Comparison of ENCODE assay signal across 2 cellular contexts in the genomic region with DNA sequence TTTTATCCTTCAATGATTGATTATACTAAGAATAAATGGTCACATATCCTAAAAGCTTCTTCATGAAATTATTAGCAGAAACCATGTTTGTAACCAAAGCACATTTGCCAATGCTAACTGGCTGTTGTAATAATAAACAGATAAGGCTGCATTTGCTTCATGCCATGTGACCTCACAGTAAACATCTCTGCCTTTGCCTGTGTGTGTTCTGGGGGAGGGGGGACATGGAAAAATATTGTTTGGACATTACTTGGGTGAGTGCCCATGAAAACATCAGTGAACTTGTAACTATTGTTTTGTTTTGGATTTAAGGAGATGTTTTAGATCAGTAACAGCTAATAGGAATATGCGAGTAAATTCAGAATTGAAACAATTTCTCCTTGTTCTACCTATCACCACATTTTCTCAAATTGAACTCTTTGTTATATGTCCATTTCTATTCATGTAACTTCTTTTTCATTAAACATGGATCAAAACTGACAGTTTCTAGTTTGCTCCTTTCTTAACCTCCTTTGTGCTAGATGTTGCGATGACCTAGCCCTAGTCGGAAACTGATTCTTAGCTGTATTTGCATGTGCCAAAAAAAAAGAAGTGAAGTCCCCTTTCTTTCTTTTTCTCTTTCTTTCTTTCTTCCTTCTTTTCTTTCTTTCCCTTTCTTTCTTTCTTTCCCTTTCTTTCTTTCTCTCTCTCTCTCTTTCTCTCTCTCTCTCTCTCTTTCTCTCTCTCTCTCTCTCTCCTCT.
TF ChIP-seq lines count a peak whose summit lies in the region.

No MANE protein-coding gene starts in this region.

TF ChIP-seq in A549, 52 proteins besides CTCF, POLR2A, EP300 and RAD21 (continued from another document):
- TF ChIP-seq, protein P1, sequence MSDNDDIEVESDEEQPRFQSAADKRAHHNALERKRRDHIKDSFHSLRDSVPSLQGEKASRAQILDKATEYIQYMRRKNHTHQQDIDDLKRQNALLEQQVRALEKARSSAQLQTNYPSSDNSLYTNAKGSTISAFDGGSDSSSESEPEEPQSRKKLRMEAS (IDR thresholded peaks at IDR 0.05) = no peak
- TF ChIP-seq TP53 (CRISPR knock-in tag; IDR thresholded peaks at IDR 0.05) (no peak), NPAS2 (CRISPR knock-in tag; IDR thresholded peaks at IDR 0.05; ENCODE audit: borderline replicate concordance) (no peak), HEYL (CRISPR knock-in tag; IDR thresholded peaks at IDR 0.05) (no peak), CBX2 (IDR thresholded peaks at IDR 0.05; ENCODE audit: borderline replicate concordance, low read depth) (no peak), GATA3 (IDR thresholded peaks at IDR 0.05; ENCODE audit: borderline replicate concordance) (0 out of 2 replicates have a peak, but pooled peaks have one; percentile 35), CHD2 (IDR thresholded peaks at IDR 0.05; ENCODE audit: low read length, partially characterized antibody) (no peak), HOXB13 (CRISPR knock-in tag; IDR thresholded peaks at IDR 0.05; ENCODE audit: low read depth) (no peak), FOSB (CRISPR knock-in tag; IDR thresholded peaks at IDR 0.05) (no peak)
- TF ChIP-seq, protein P2, sequence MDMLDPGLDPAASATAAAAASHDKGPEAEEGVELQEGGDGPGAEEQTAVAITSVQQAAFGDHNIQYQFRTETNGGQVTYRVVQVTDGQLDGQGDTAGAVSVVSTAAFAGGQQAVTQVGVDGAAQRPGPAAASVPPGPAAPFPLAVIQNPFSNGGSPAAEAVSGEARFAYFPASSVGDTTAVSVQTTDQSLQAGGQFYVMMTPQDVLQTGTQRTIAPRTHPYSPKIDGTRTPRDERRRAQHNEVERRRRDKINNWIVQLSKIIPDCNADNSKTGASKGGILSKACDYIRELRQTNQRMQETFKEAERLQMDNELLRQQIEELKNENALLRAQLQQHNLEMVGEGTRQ (IDR thresholded peaks at IDR 0.05) = peak; percentile 52

TF ChIP-seq in K562, 482 proteins besides CTCF, POLR2A, EP300 and RAD21 (continued from another document):
- TF ChIP-seq CEBPG (CRISPR knock-in tag; IDR thresholded peaks at IDR 0.05) = no peak
- TF ChIP-seq CEBPG (tag; conservative IDR thresholded peaks at IDR 0.05 in 1 of 2, IDR thresholded peaks at IDR 0.05 in 1 of 2) = 0 out of 4 replicates have a peak, but pooled peaks of 1 of the 2 experiments have one; percentile 17
- TF ChIP-seq KDM4B (IDR thresholded peaks at IDR 0.05; ENCODE audit: borderline replicate concordance in 2 of 2, low read depth in 1 of 2) = no peak
- 0 out of 4 replicates have a peak, but pooled peaks of 1 of the 2 experiments have one; percentile 37 for TF ChIP-seq FOXA3 (CRISPR knock-in tag; conservative IDR thresholded peaks at IDR 0.05 in 1 of 2, IDR thresholded peaks at IDR 0.05 in 1 of 2)
- no peak for TF ChIP-seq CHD4 (IDR thresholded peaks at IDR 0.05; ENCODE audit: insufficient read depth, insufficient replicate concordance, low read depth, low read length, poor library complexity, severe bottlenecking)
- no peak for TF ChIP-seq FOSL1 (tag; conservative IDR thresholded peaks at IDR 0.05)
- no peak for TF ChIP-seq TRIM28 (IDR thresholded peaks at IDR 0.05)
- TF ChIP-seq E4F1 (CRISPR knock-in tag; IDR thresholded peaks at IDR 0.05; ENCODE audit: borderline replicate concordance) = no peak
- no peak for TF ChIP-seq MCM3 (IDR thresholded peaks at IDR 0.05)
- TF ChIP-seq REST (CRISPR knock-in tag; IDR thresholded peaks at IDR 0.05; ENCODE audit: low read depth) = no peak
- TF ChIP-seq NFYB (IDR thresholded peaks at IDR 0.05; ENCODE audit: extremely low read depth, insufficient read length) = no peak
- no peak for TF ChIP-seq SUPT5H (IDR thresholded peaks at IDR 0.05)
- no peak for TF ChIP-seq PTRF (tag; IDR thresholded peaks at IDR 0.05)
- TF ChIP-seq, protein P3, sequence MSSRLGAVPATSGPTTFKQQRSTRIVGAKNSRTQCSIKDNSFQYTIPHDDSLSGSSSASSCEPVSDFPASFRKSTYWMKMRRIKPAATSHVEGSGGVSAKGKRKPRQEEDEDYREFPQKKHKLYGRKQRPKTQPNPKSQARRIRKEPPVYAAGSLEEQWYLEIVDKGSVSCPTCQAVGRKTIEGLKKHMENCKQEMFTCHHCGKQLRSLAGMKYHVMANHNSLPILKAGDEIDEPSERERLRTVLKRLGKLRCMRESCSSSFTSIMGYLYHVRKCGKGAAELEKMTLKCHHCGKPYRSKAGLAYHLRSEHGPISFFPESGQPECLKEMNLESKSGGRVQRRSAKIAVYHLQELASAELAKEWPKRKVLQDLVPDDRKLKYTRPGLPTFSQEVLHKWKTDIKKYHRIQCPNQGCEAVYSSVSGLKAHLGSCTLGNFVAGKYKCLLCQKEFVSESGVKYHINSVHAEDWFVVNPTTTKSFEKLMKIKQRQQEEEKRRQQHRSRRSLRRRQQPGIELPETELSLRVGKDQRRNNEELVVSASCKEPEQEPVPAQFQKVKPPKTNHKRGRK (tag; IDR thresholded peaks at IDR 0.05) = peak; percentile 87
- TF ChIP-seq ADNP (tag; IDR thresholded peaks at IDR 0.05) = no peak
- no peak for TF ChIP-seq THAP12 (CRISPR knock-in tag; IDR thresholded peaks at IDR 0.05)
- no peak for TF ChIP-seq ZNF699 (CRISPR knock-in tag; IDR thresholded peaks at IDR 0.05; ENCODE audit: insufficient replicate concordance)
- TF ChIP-seq, protein P4, sequence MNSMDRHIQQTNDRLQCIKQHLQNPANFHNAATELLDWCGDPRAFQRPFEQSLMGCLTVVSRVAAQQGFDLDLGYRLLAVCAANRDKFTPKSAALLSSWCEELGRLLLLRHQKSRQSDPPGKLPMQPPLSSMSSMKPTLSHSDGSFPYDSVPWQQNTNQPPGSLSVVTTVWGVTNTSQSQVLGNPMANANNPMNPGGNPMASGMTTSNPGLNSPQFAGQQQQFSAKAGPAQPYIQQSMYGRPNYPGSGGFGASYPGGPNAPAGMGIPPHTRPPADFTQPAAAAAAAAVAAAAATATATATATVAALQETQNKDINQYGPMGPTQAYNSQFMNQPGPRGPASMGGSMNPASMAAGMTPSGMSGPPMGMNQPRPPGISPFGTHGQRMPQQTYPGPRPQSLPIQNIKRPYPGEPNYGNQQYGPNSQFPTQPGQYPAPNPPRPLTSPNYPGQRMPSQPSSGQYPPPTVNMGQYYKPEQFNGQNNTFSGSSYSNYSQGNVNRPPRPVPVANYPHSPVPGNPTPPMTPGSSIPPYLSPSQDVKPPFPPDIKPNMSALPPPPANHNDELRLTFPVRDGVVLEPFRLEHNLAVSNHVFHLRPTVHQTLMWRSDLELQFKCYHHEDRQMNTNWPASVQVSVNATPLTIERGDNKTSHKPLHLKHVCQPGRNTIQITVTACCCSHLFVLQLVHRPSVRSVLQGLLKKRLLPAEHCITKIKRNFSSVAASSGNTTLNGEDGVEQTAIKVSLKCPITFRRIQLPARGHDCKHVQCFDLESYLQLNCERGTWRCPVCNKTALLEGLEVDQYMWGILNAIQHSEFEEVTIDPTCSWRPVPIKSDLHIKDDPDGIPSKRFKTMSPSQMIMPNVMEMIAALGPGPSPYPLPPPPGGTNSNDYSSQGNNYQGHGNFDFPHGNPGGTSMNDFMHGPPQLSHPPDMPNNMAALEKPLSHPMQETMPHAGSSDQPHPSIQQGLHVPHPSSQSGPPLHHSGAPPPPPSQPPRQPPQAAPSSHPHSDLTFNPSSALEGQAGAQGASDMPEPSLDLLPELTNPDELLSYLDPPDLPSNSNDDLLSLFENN (IDR thresholded peaks at IDR 0.05; ENCODE audit: low read depth in 2 of 2, low read length in 2 of 2) = no peak
- TF ChIP-seq PHB2 (IDR thresholded peaks at IDR 0.05; ENCODE audit: low read depth) = no peak
